9 cellular contexts compared by ENCODE assay signal in genomic region chr2:217142649-217143266, GRCh38.
A peak's percentile ranks its signal among the peaks of the same experiment; 100 is the strongest.
DNase-seq lines count a peak whose midpoint lies in the region; ATAC-seq and TF ChIP-seq lines count a peak whose summit lies in the region.
"Had no signal": no experiment of that assay in that cellular context is flagged by ENCODE, and none has a peak within 500 bp of the region (broad histone marks: within the 10 kb centered on the region; RNA-seq: fewer than 3 reads in every experiment).

No MANE protein-coding gene starts in this region.

- no peak for ATAC-seq in lower lobe of right lung
- no peak for ATAC-seq in HG02852 (IDR thresholded peaks at IDR 0.05; ENCODE audit: unreplicated experiment)
- no peak for ATAC-seq in HG03159 (IDR thresholded peaks at IDR 0.05; ENCODE audit: unreplicated experiment)

- H3K9me3 ChIP-seq in lower lobe of right lung: peaks cover 31% of the 10 kb centered on the region

- TF ChIP-seq CTCF in VCaP (conservative IDR thresholded peaks at IDR 0.05): peak; percentile 73
- peak; percentile 52 for TF ChIP-seq CTCF in lower lobe of right lung (IDR thresholded peaks at IDR 0.05)

- no peaks in the 10 kb centered on the region for H3K4me1 ChIP-seq in lower lobe of right lung
- H3K4me1 ChIP-seq: SJSA1 had no signal

- intact Hi-C loops in lower lobe of right lung (cut with DNase I): no loop called here
- intact Hi-C loops in posterior cingulate gyrus (cut with DNase I): no loop called here

- H3K36me3 ChIP-seq in lower lobe of right lung: no peaks in the 10 kb centered on the region
- H3K36me3 ChIP-seq: SJSA1 had no signal

- H3K27ac ChIP-seq in VCaP: no peak overlapping the region
- no peak overlapping the region for H3K27ac ChIP-seq in lower lobe of right lung
- H3K27ac ChIP-seq: SJSA1 had no signal

- H3K4me3 ChIP-seq in lower lobe of right lung: no peak overlapping the region
- H3K4me3 ChIP-seq: SJSA1 had no signal

- H3K27me3 ChIP-seq in lower lobe of right lung (ENCODE audit: low read depth): no peaks in the 10 kb centered on the region
- H3K27me3 ChIP-seq: SJSA1 had no signal

- DNase-seq in NCI-H2081 (lab: John Stamatoyannopoulos, UW): peak; percentile 34 to 69
- DNase-seq in NCI-H2081 treated with DMSO at 0.1 percent for 48 hours (lab: John Stamatoyannopoulos, UW): no peak
- peak; percentile 14 for DNase-seq in HS-5 (ENCODE audit: low read depth)
- DNase-seq in lower lobe of right lung: no peak
- DNase-seq in posterior cingulate gyrus: no peak

Comparison
In these comparisons a context has a peak if more than half of its experiments do, and no peak if none do; other contexts are left out.
1. DNase-seq: peak in NCI-H2081 (2 of 2) and HS-5 (single experiment); none in NCI-H2081 treated with DMSO at 0.1 percent for 48 hours (single experiment), lower lobe of right lung (single experiment) and posterior cingulate gyrus (0 of 10).